In the genomic region with DNA sequence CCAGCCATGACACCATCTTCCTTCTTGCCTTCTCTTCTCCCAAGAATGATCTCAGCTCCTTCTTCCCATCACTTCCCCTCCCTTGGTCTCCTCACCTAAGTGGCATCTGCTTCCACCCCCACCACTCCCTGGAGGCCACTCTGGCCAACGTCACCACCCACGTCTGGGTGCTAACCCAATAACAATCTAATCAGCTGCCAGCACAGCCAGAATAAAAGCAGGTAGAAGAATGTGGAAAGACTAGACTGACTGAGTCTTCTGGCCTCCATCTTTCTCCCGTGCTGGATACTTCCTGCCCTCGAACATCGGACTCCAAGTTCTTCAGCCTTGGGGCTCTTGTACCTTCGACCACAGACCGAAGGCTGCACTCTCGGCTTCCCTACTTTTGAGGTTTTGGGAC, we compare ENCODE assay signal across 5 cellular contexts.
"Had no signal": no experiment of that assay in that cellular context is flagged by ENCODE, and none has a peak within 500 bp of the region (broad histone marks: within the 10 kb centered on the region; RNA-seq: fewer than 3 reads in every experiment).

No MANE protein-coding gene starts in this region.

- ATAC-seq: GM23338, K562 had no signal

- H3K4me3 ChIP-seq: GM23338, K562 had no signal

- DNase-seq: H9, HCEC 1CT, IMR-90 had no signal
